2 cellular contexts compared by ENCODE assay signal in the genomic region with DNA sequence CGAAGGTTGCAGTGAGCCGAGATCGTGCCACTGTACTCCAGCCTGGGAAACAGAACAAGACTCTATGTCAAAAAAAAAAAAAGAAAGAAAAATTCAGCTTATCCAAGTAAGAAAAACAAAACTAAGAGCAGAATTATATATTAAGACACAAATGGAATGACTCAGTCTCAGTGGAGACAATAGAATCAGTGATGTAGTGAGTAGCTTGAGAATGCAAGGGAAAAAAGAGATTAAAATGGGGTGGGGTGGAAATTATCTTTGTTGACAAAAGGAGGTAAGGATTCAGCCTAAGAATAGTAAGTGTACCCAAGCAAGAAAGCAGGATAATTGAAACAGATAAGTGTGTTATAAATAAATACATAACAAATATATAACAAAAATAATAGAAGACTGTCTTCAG.
TF ChIP-seq lines count a peak whose summit lies in the region.

No MANE protein-coding gene starts in this region.

TF ChIP-seq in SK-N-SH, 30 proteins besides CTCF, POLR2A, EP300 and RAD21:
- no peak for TF ChIP-seq GATA2 (CRISPR knock-in tag; IDR thresholded peaks at IDR 0.05)
- no peak for TF ChIP-seq SIN3A (IDR thresholded peaks at IDR 0.05; ENCODE audit: borderline replicate concordance, low read depth, low read length)
- no peak for TF ChIP-seq EZH2phosphoT487 (IDR thresholded peaks at IDR 0.05; ENCODE audit: borderline replicate concordance, low read depth)
- no peak for TF ChIP-seq SMC3 (IDR thresholded peaks at IDR 0.05; ENCODE audit: low read depth, low read length)
- no peak for TF ChIP-seq RFX5 (IDR thresholded peaks at IDR 0.05; ENCODE audit: low read length)
- no peak for TF ChIP-seq YY1 (IDR thresholded peaks at IDR 0.05; ENCODE audit: low read depth)
- no peak for TF ChIP-seq FOXM1 (IDR thresholded peaks at IDR 0.05; ENCODE audit: low read depth)
- TF ChIP-seq, protein P1, sequence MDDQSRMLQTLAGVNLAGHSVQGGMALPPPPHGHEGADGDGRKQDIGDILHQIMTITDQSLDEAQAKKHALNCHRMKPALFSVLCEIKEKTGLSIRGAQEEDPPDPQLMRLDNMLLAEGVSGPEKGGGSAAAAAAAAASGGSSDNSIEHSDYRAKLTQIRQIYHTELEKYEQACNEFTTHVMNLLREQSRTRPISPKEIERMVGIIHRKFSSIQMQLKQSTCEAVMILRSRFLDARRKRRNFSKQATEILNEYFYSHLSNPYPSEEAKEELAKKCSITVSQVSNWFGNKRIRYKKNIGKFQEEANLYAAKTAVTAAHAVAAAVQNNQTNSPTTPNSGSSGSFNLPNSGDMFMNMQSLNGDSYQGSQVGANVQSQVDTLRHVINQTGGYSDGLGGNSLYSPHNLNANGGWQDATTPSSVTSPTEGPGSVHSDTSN (IDR thresholded peaks at IDR 0.05): no peak
- TF ChIP-seq, protein P2, sequence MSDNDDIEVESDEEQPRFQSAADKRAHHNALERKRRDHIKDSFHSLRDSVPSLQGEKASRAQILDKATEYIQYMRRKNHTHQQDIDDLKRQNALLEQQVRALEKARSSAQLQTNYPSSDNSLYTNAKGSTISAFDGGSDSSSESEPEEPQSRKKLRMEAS (IDR thresholded peaks at IDR 0.05; ENCODE audit: low read depth): no peak
- no peak for TF ChIP-seq GABPA (IDR thresholded peaks at IDR 0.05; ENCODE audit: low read depth)
- TF ChIP-seq, protein P3, sequence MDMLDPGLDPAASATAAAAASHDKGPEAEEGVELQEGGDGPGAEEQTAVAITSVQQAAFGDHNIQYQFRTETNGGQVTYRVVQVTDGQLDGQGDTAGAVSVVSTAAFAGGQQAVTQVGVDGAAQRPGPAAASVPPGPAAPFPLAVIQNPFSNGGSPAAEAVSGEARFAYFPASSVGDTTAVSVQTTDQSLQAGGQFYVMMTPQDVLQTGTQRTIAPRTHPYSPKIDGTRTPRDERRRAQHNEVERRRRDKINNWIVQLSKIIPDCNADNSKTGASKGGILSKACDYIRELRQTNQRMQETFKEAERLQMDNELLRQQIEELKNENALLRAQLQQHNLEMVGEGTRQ (IDR thresholded peaks at IDR 0.05; ENCODE audit: borderline replicate concordance, low read depth, low read length): no peak
- TF ChIP-seq, protein P4, sequence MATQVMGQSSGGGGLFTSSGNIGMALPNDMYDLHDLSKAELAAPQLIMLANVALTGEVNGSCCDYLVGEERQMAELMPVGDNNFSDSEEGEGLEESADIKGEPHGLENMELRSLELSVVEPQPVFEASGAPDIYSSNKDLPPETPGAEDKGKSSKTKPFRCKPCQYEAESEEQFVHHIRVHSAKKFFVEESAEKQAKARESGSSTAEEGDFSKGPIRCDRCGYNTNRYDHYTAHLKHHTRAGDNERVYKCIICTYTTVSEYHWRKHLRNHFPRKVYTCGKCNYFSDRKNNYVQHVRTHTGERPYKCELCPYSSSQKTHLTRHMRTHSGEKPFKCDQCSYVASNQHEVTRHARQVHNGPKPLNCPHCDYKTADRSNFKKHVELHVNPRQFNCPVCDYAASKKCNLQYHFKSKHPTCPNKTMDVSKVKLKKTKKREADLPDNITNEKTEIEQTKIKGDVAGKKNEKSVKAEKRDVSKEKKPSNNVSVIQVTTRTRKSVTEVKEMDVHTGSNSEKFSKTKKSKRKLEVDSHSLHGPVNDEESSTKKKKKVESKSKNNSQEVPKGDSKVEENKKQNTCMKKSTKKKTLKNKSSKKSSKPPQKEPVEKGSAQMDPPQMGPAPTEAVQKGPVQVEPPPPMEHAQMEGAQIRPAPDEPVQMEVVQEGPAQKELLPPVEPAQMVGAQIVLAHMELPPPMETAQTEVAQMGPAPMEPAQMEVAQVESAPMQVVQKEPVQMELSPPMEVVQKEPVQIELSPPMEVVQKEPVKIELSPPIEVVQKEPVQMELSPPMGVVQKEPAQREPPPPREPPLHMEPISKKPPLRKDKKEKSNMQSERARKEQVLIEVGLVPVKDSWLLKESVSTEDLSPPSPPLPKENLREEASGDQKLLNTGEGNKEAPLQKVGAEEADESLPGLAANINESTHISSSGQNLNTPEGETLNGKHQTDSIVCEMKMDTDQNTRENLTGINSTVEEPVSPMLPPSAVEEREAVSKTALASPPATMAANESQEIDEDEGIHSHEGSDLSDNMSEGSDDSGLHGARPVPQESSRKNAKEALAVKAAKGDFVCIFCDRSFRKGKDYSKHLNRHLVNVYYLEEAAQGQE (IDR thresholded peaks at IDR 0.05; ENCODE audit: low read depth, low read length): no peak

TF ChIP-seq in SK-N-SH treated with all-trans-retinoic acid at 6 μM for 48 hours, 23 proteins besides CTCF, POLR2A, EP300 and RAD21:
- TF ChIP-seq ESRRG (CRISPR knock-in tag; IDR thresholded peaks at IDR 0.05): no peak
- TF ChIP-seq, protein P5, sequence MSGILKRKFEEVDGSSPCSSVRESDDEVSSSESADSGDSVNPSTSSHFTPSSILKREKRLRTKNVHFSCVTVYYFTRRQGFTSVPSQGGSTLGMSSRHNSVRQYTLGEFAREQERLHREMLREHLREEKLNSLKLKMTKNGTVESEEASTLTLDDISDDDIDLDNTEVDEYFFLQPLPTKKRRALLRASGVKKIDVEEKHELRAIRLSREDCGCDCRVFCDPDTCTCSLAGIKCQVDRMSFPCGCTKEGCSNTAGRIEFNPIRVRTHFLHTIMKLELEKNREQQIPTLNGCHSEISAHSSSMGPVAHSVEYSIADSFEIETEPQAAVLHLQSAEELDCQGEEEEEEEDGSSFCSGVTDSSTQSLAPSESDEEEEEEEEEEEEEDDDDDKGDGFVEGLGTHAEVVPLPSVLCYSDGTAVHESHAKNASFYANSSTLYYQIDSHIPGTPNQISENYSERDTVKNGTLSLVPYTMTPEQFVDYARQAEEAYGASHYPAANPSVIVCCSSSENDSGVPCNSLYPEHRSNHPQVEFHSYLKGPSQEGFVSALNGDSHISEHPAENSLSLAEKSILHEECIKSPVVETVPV (CRISPR knock-in tag; IDR thresholded peaks at IDR 0.05): no peak
- no peak for TF ChIP-seq ZFP30 (CRISPR knock-in tag; IDR thresholded peaks at IDR 0.05)
- TF ChIP-seq SNAI2 (CRISPR knock-in tag; IDR thresholded peaks at IDR 0.05): no peak
- TF ChIP-seq, protein P6, sequence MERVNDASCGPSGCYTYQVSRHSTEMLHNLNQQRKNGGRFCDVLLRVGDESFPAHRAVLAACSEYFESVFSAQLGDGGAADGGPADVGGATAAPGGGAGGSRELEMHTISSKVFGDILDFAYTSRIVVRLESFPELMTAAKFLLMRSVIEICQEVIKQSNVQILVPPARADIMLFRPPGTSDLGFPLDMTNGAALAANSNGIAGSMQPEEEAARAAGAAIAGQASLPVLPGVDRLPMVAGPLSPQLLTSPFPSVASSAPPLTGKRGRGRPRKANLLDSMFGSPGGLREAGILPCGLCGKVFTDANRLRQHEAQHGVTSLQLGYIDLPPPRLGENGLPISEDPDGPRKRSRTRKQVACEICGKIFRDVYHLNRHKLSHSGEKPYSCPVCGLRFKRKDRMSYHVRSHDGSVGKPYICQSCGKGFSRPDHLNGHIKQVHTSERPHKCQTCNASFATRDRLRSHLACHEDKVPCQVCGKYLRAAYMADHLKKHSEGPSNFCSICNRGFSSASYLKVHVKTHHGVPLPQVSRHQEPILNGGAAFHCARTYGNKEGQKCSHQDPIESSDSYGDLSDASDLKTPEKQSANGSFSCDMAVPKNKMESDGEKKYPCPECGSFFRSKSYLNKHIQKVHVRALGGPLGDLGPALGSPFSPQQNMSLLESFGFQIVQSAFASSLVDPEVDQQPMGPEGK (CRISPR knock-in tag; IDR thresholded peaks at IDR 0.05; ENCODE audit: borderline replicate concordance): no peak
- no peak for TF ChIP-seq GLIS3 (CRISPR knock-in tag; IDR thresholded peaks at IDR 0.05)
- TF ChIP-seq TCF4 (CRISPR knock-in tag; IDR thresholded peaks at IDR 0.05; ENCODE audit: borderline replicate concordance): no peak
- TF ChIP-seq RARB (CRISPR knock-in tag; IDR thresholded peaks at IDR 0.05): no peak
- TF ChIP-seq ZFP3 (CRISPR knock-in tag; IDR thresholded peaks at IDR 0.05): no peak
- no peak for TF ChIP-seq ARNTL (CRISPR knock-in tag; IDR thresholded peaks at IDR 0.05; ENCODE audit: borderline replicate concordance, low read depth)
- TF ChIP-seq, protein P7, sequence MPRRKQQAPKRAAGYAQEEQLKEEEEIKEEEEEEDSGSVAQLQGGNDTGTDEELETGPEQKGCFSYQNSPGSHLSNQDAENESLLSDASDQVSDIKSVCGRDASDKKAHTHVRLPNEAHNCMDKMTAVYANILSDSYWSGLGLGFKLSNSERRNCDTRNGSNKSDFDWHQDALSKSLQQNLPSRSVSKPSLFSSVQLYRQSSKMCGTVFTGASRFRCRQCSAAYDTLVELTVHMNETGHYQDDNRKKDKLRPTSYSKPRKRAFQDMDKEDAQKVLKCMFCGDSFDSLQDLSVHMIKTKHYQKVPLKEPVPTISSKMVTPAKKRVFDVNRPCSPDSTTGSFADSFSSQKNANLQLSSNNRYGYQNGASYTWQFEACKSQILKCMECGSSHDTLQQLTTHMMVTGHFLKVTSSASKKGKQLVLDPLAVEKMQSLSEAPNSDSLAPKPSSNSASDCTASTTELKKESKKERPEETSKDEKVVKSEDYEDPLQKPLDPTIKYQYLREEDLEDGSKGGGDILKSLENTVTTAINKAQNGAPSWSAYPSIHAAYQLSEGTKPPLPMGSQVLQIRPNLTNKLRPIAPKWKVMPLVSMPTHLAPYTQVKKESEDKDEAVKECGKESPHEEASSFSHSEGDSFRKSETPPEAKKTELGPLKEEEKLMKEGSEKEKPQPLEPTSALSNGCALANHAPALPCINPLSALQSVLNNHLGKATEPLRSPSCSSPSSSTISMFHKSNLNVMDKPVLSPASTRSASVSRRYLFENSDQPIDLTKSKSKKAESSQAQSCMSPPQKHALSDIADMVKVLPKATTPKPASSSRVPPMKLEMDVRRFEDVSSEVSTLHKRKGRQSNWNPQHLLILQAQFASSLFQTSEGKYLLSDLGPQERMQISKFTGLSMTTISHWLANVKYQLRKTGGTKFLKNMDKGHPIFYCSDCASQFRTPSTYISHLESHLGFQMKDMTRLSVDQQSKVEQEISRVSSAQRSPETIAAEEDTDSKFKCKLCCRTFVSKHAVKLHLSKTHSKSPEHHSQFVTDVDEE (CRISPR knock-in tag; IDR thresholded peaks at IDR 0.05): no peak
- TF ChIP-seq TOX (CRISPR knock-in tag; IDR thresholded peaks at IDR 0.05; ENCODE audit: borderline replicate concordance): no peak
- TF ChIP-seq OSR1 (CRISPR knock-in tag; IDR thresholded peaks at IDR 0.05): no peak
- no peak for TF ChIP-seq PPARA (CRISPR knock-in tag; IDR thresholded peaks at IDR 0.05; ENCODE audit: borderline replicate concordance)
- TF ChIP-seq ZC3H10 (CRISPR knock-in tag; IDR thresholded peaks at IDR 0.05): no peak
